In the genomic region with DNA sequence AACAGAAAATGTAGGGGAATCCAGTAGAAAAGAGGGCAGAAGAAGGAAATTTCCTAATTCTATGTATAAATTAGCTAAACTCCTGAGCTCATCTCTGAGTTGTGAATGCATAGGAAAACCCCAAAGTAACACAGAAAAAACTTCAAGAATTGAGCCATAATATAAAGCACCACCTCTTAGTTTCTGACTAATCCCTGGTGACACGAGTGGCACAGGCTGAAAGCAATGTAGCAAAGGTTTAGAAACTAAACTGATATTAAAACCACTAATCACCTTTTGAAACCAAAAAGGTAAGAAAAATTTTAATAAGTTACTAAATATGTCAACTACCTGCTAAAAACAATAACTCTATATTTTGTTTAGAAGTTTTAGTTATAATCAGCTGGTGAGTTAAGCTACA, we compare ENCODE assay signal across 13 cellular contexts.
DNase-seq lines count a peak whose midpoint lies in the region; ATAC-seq and TF ChIP-seq lines count a peak whose summit lies in the region.
"Had no signal": no experiment of that assay in that cellular context is flagged by ENCODE, and none has a peak within 500 bp of the region (broad histone marks: within the 10 kb centered on the region; RNA-seq: fewer than 3 reads in every experiment).

No MANE protein-coding gene starts in this region.

- H3K27me3 ChIP-seq in MM.1S (replicated peaks; ENCODE audit: insufficient read depth, low read length): no peaks in the 10 kb centered on the region
- no peaks in the 10 kb centered on the region for H3K27me3 ChIP-seq in right cardiac atrium (ENCODE audit: control insufficient read depth, insufficient read depth)
- no peaks in the 10 kb centered on the region for H3K27me3 ChIP-seq in upper lobe of right lung

- H3K27ac ChIP-seq in MM.1S (ENCODE audit: low read length) (no peak overlapping the region; the same call in 1 of the 2 replicates), right cardiac atrium (ENCODE audit: low read length) (no peak overlapping the region), upper lobe of right lung (no peak overlapping the region)

- H3K4me1 ChIP-seq in MM.1S (ENCODE audit: low read length) (peaks cover 22% of the 10 kb centered on the region), right cardiac atrium (ENCODE audit: control insufficient read depth, insufficient read depth, low read length) (no peaks in the 10 kb centered on the region), upper lobe of right lung (no peaks in the 10 kb centered on the region)

- H4K20me1 ChIP-seq in MM.1S (ENCODE audit: insufficient read depth, low read length): no peaks in the 10 kb centered on the region

- H3K4me3 ChIP-seq in MM.1S (ENCODE audit: low read length): no peak overlapping the region
- no peak overlapping the region for H3K4me3 ChIP-seq in right cardiac atrium (ENCODE audit: low read length)
- no peak overlapping the region for H3K4me3 ChIP-seq in upper lobe of right lung
- H3K4me3 ChIP-seq: mucosa of descending colon had no signal

- H3K9ac ChIP-seq in MM.1S (ENCODE audit: low read length): no peak overlapping the region

- intact Hi-C loops in right cardiac atrium (cut with DNase I): no loop called here
- intact Hi-C loops in upper lobe of right lung (cut with DNase I): no loop called here

- H3K9me3 ChIP-seq in MM.1S (replicated peaks; ENCODE audit: insufficient read depth, low read length) (no peaks in the 10 kb centered on the region), right cardiac atrium (ENCODE audit: control insufficient read depth, low read length) (no peaks in the 10 kb centered on the region), upper lobe of right lung (no peaks in the 10 kb centered on the region)
- H3K9me3 ChIP-seq: mucosa of descending colon had no signal

- DNase-seq in MM.1S (peak; percentile 41), right cardiac atrium (no peak), upper lobe of right lung (no peak), dermis blood vessel endothelial cell (no peak)
- no peak for DNase-seq in stimulated activated CD4-positive, alpha-beta T cell treated with anti-CD3 and anti-CD28 coated beads, Interleukin-15, amount 100 ng/mL, for 24 hours
- DNase-seq: DMS153; GOT3; mucosa of descending colon; stimulated activated CD4-positive, alpha-beta T cell treated with anti-CD3 and anti-CD28 coated beads, Interleukin-4, amount 100 ng/mL, for 24 hours; stimulated activated naive CD4-positive, alpha-beta T cell treated with Interleukin-2 at 50 U/mL for 16 hours had no signal

- ATAC-seq in GM18502 (IDR thresholded peaks at IDR 0.05; ENCODE audit: poor library complexity, unreplicated experiment) (peak; percentile 45), GM19463 (IDR thresholded peaks at IDR 0.05; ENCODE audit: unreplicated experiment) (peak; percentile 46), HG02973 (IDR thresholded peaks at IDR 0.05; ENCODE audit: unreplicated experiment) (peak; percentile 46), right cardiac atrium (no peak), upper lobe of right lung (no peak)
- ATAC-seq: mucosa of descending colon had no signal

- WGBS in right cardiac atrium: 75% methylated on average over 1 of the region's 1 CpG

- peaks cover 11% of the 10 kb centered on the region for H3F3A ChIP-seq in MM.1S (ENCODE audit: insufficient read depth, low read length)

- no peaks in the 10 kb centered on the region for H3K79me2 ChIP-seq in MM.1S (ENCODE audit: low read length)

- peak overlapping the region; percentile 45; the same call in 1 of the 2 replicates for H3K4me2 ChIP-seq in MM.1S (ENCODE audit: low read depth, low read length)

- TF ChIP-seq CTCF in MM.1S (IDR thresholded peaks at IDR 0.05; ENCODE audit: low read length): no peak
- no peak for TF ChIP-seq CTCF in upper lobe of right lung (IDR thresholded peaks at IDR 0.05)

- no peak overlapping the region for H2AFZ ChIP-seq in MM.1S (ENCODE audit: low read length)

- no peaks in the 10 kb centered on the region for H3K9me2 ChIP-seq in MM.1S (replicated peaks; ENCODE audit: insufficient read depth, low read length)

- no peaks in the 10 kb centered on the region for H3K36me3 ChIP-seq in MM.1S (replicated peaks; ENCODE audit: insufficient read depth, low read length)
- no peaks in the 10 kb centered on the region for H3K36me3 ChIP-seq in upper lobe of right lung

Comparison
In these comparisons a context has a peak if more than half of its experiments do, and no peak if none do; other contexts are left out.
1. ATAC-seq: peak in GM18502 (single experiment), GM19463 (single experiment) and HG02973 (single experiment); none in right cardiac atrium (0 of 2) and upper lobe of right lung (single experiment).